24 cellular contexts compared by ENCODE assay signal in genomic region chr10:101766306-101766705, GRCh38. TPM values are rescaled to one million over a fixed set of nuclear protein-coding genes. Genes with fewer than 3 reads are reported as not detected.
DNase-seq lines count a peak whose midpoint lies in the region; ATAC-seq, FAIRE-seq and TF ChIP-seq lines count a peak whose summit lies in the region.
"Had no signal": no experiment of that assay in that cellular context is flagged by ENCODE, and none has a peak within 500 bp of the region (broad histone marks: within the 10 kb centered on the region; RNA-seq: fewer than 3 reads in every experiment).

No MANE protein-coding gene starts in this region.

- H3K4me1 Mint-ChIP-seq in chondrocyte (ENCODE audit: low read depth), result no peaks in the 10 kb centered on the region
- H3K4me1 Mint-ChIP-seq in osteocyte (ENCODE audit: unreplicated experiment), result no peaks in the 10 kb centered on the region
- H3K4me1 Mint-ChIP-seq in stimulated activated effector memory CD8-positive, alpha-beta T cell treated with anti-CD3 and anti-CD28 coated beads, Interleukin-12 subunit alpha, Interleukin-12 subunit beta, amount 100 ng/mL, for 72 hours, result no peaks in the 10 kb centered on the region
- H3K4me1 Mint-ChIP-seq: CD8-positive, alpha-beta memory T cell had no signal

- CTCF ChIA-PET in HEK293 (lab: Yijun Ruan, JAX), result interaction anchor here (1.6 kb wide), 1 partner anchor 15 kb away, joined by 3 read pairs; no protein-coding TSS in a partner anchor

- no peak for FAIRE-seq in D721Med (lab: Jason Lieb, UNC)
- FAIRE-seq: A204.1, GM12892, HTR-8/SVneo had no signal

- H3K4me3 Mint-ChIP-seq in chondrocyte (ENCODE audit: unreplicated experiment), result no peak overlapping the region
- no peak overlapping the region for H3K4me3 Mint-ChIP-seq in osteocyte (ENCODE audit: unreplicated experiment)
- no peak overlapping the region for H3K4me3 Mint-ChIP-seq in stimulated activated effector memory CD8-positive, alpha-beta T cell treated with anti-CD3 and anti-CD28 coated beads, Interleukin-12 subunit alpha, Interleukin-12 subunit beta, amount 100 ng/mL, for 72 hours
- H3K4me3 Mint-ChIP-seq: CD4-positive, CD25-positive, alpha-beta regulatory T cell; CD8-positive, alpha-beta memory T cell; H9; IgD-negative memory B cell had no signal

- no peak overlapping the region for H3K27ac ChIP-seq in HEK293 (ENCODE audit: extremely low read depth, low read depth, low read length)

- peaks cover 9% of the 10 kb centered on the region; the same call in 1 of the 2 replicates for H3K4me1 ChIP-seq in HEK293 (ENCODE audit: control insufficient read depth, insufficient read depth, low read length)
- H3K4me1 ChIP-seq: BE2C, Caco-2 had no signal

- H3K27ac Mint-ChIP-seq in chondrocyte (ENCODE audit: unreplicated experiment) (no peak overlapping the region), osteocyte (ENCODE audit: unreplicated experiment) (no peak overlapping the region)
- H3K27ac Mint-ChIP-seq in stimulated activated effector memory CD8-positive, alpha-beta T cell treated with anti-CD3 and anti-CD28 coated beads, Interleukin-12 subunit alpha, Interleukin-12 subunit beta, amount 100 ng/mL, for 72 hours, result peak overlapping the region; percentile 23
- H3K27ac Mint-ChIP-seq: H9, IgD-negative memory B cell had no signal

- H3K9me3 Mint-ChIP-seq in chondrocyte (ENCODE audit: low read depth), result no peaks in the 10 kb centered on the region
- no peaks in the 10 kb centered on the region for H3K9me3 Mint-ChIP-seq in osteocyte (ENCODE audit: unreplicated experiment)
- H3K9me3 Mint-ChIP-seq in stimulated activated effector memory CD8-positive, alpha-beta T cell treated with anti-CD3 and anti-CD28 coated beads, Interleukin-12 subunit alpha, Interleukin-12 subunit beta, amount 100 ng/mL, for 72 hours, result no peaks in the 10 kb centered on the region
- H3K9me3 Mint-ChIP-seq: CD4-positive, CD25-positive, alpha-beta regulatory T cell; CD8-positive, alpha-beta memory T cell; H9; IgD-negative memory B cell had no signal

- H3K36me3 Mint-ChIP-seq in chondrocyte (ENCODE audit: low read depth) (peaks cover 6% of the 10 kb centered on the region), osteocyte (ENCODE audit: unreplicated experiment) (no peaks in the 10 kb centered on the region)
- H3K36me3 Mint-ChIP-seq in stimulated activated effector memory CD8-positive, alpha-beta T cell treated with anti-CD3 and anti-CD28 coated beads, Interleukin-12 subunit alpha, Interleukin-12 subunit beta, amount 100 ng/mL, for 72 hours, result no peaks in the 10 kb centered on the region
- H3K36me3 Mint-ChIP-seq: CD4-positive, CD25-positive, alpha-beta regulatory T cell; CD8-positive, alpha-beta memory T cell; IgD-negative memory B cell had no signal

- peaks cover 29% of the 10 kb centered on the region for H3K27me3 Mint-ChIP-seq in chondrocyte (ENCODE audit: low read depth)
- peaks cover 54% of the 10 kb centered on the region for H3K27me3 Mint-ChIP-seq in osteocyte (ENCODE audit: unreplicated experiment)

- H3K9me3 ChIP-seq in HEK293 (ENCODE audit: control insufficient read depth, insufficient read depth, low read depth, low read length), result no peaks in the 10 kb centered on the region
- H3K9me3 ChIP-seq: BE2C, Caco-2 had no signal

- H3K36me3 ChIP-seq in HEK293 (ENCODE audit: control insufficient read depth in 2 of 2, insufficient read depth in 1 of 2, low read length in 2 of 2), result no peaks in the 10 kb centered on the region
- H3K36me3 ChIP-seq: BE2C had no signal

- no peak overlapping the region for H3K4me3 ChIP-seq in HEK293 (ENCODE audit: low read depth, low read length)

- DNase-seq in chondrocyte (ENCODE audit: low spot score), result peak; percentile 38
- DNase-seq in osteocyte (ENCODE audit: extremely low spot score, unreplicated experiment), result peak; percentile 73
- DNase-seq in stimulated activated effector memory CD8-positive, alpha-beta T cell treated with anti-CD3 and anti-CD28 coated beads, Interleukin-12 subunit alpha, Interleukin-12 subunit beta, amount 100 ng/mL, for 72 hours (ENCODE audit: low spot score in 2 of 2), result no peak
- DNase-seq in NCI-H1694 treated with DMSO at 0.1 percent for 48 hours (lab: John Stamatoyannopoulos, UW), result no peak
- DNase-seq in NCI-H2227 (lab: John Stamatoyannopoulos, UW; ENCODE audit: unreplicated experiment), result no peak
- no peak for DNase-seq in D721Med (ENCODE audit: insufficient read length, low spot score)
- DNase-seq: ACHN; BE2C; C1 segment of cervical spinal cord; Caco-2; CD4-positive, CD25-positive, alpha-beta regulatory T cell; CD8-positive, alpha-beta memory T cell; DMS153; DMS79; GDM1; GOT3; H9; KBM-7 had no signal

- no peak for TF ChIP-seq CTCF in HEK293 (tag by site-specific recombination; IDR thresholded peaks at IDR 0.05)
- TF ChIP-seq CTCF in chondrocyte (IDR thresholded peaks at IDR 0.05), result no peak
- TF ChIP-seq CTCF in osteocyte (IDR thresholded peaks at IDR 0.05), result no peak
- TF ChIP-seq CTCF in D721Med (IDR thresholded peaks at IDR 0.05; ENCODE audit: insufficient read depth, missing control alignments), result no peak

- POLR2A ChIA-PET in HEK293 (lab: Yijun Ruan, JAX), result no interaction called here

- no peak for ATAC-seq in stimulated activated effector memory CD8-positive, alpha-beta T cell treated with anti-CD3 and anti-CD28 coated beads, Interleukin-12 subunit alpha, Interleukin-12 subunit beta, amount 100 ng/mL, for 72 hours

TF ChIP-seq in HEK293, 187 proteins besides CTCF, POLR2A, EP300 and RAD21:
- TF ChIP-seq MZF1 (tag by site-specific recombination; IDR thresholded peaks at IDR 0.05; ENCODE audit: borderline replicate concordance), result no peak
- peak; percentile 78 for TF ChIP-seq ZNF341 (tag by site-specific recombination; IDR thresholded peaks at IDR 0.05; ENCODE audit: low read depth)
- no peak for TF ChIP-seq ZNF677 (tag by site-specific recombination; IDR thresholded peaks at IDR 0.05)
- no peak for TF ChIP-seq HOXA7 (CRISPR knock-in tag; IDR thresholded peaks at IDR 0.05; ENCODE audit: borderline replicate concordance)
- no peak for TF ChIP-seq ZNF140 (tag by site-specific recombination; IDR thresholded peaks at IDR 0.05)
- TF ChIP-seq ZNF747 (tag by site-specific recombination; IDR thresholded peaks at IDR 0.05), result no peak
- TF ChIP-seq, protein P1, sequence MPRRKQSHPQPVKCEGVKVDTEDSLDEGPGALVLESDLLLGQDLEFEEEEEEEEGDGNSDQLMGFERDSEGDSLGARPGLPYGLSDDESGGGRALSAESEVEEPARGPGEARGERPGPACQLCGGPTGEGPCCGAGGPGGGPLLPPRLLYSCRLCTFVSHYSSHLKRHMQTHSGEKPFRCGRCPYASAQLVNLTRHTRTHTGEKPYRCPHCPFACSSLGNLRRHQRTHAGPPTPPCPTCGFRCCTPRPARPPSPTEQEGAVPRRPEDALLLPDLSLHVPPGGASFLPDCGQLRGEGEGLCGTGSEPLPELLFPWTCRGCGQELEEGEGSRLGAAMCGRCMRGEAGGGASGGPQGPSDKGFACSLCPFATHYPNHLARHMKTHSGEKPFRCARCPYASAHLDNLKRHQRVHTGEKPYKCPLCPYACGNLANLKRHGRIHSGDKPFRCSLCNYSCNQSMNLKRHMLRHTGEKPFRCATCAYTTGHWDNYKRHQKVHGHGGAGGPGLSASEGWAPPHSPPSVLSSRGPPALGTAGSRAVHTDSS (tag by site-specific recombination; IDR thresholded peaks at IDR 0.05), result no peak
- TF ChIP-seq HOXC10 (CRISPR knock-in tag; IDR thresholded peaks at IDR 0.05), result no peak

RNA-seq across cellular contexts. Expression of gene FGF8, which starts 9.6 kb away (rescaled TPM):
- total RNA-seq in chondrocyte (not detected in 3 replicates), osteocyte (not detected in 2 replicates)
- total RNA-seq: CD4-positive, CD25-positive, alpha-beta regulatory T cell; CD8-positive, alpha-beta memory T cell; Daoy had no signal

RNA-seq across cellular contexts. Expression of gene NPM3, which starts 16.9 kb away (rescaled TPM):
- total RNA-seq in chondrocyte (34.0 to 49.0 TPM (median 36.5 TPM) in 3 replicates), osteocyte (35.6 and 42.6 TPM in 2 replicates)

RNA-seq across cellular contexts. Expression of gene OGA, which starts 51.9 kb away (rescaled TPM):
- total RNA-seq in chondrocyte (75.5 to 79.2 TPM (median 75.5 TPM) in 3 replicates), osteocyte (113 and 127 TPM in 2 replicates)

Comparison
In these comparisons a context has a peak if more than half of its experiments do, and no peak if none do; other contexts are left out.
1. DNase-seq: peak in chondrocyte (single experiment) and osteocyte (single experiment); none in stimulated activated effector memory CD8-positive, alpha-beta T cell treated with anti-CD3 and anti-CD28 coated beads, Interleukin-12 subunit alpha, Interleukin-12 subunit beta, amount 100 ng/mL, for 72 hours (0 of 2), NCI-H1694 treated with DMSO at 0.1 percent for 48 hours (single experiment), NCI-H2227 (single experiment) and D721Med (single experiment).